Comparison of ENCODE assay signal across 9 cellular contexts in genomic region chr17:42248351-42249179, GRCh38. TPM values are rescaled to one million over a fixed set of nuclear protein-coding genes. Genes with fewer than 3 reads are reported as not detected.
DNase-seq lines count a peak whose midpoint lies in the region; ATAC-seq and TF ChIP-seq lines count a peak whose summit lies in the region.
"Had no signal": no experiment of that assay in that cellular context is flagged by ENCODE, and none has a peak within 500 bp of the region (broad histone marks: within the 10 kb centered on the region; RNA-seq: fewer than 3 reads in every experiment).

No MANE protein-coding gene starts in this region.

- peak overlapping the region; percentile 75 for H3K27ac ChIP-seq in colonic mucosa
- H3K27ac ChIP-seq in lung (ENCODE audit: low read depth in 1 of 2, low read length in 1 of 2): peak overlapping the region; percentile 93 to 98
- H3K27ac ChIP-seq: SK-N-MC had no signal

- peak overlapping the region; percentile 79 for H3K4me3 Mint-ChIP-seq in activated CD4-positive, alpha-beta T cell treated with anti-CD3 and anti-CD28 coated beads for 36 hours

- peak; percentile 44 for DNase-seq in DMS153 treated with DMSO at 0.1 percent for 48 hours (lab: John Stamatoyannopoulos, UW; ENCODE audit: unreplicated experiment)
- DNase-seq in NCI-H2081 (lab: John Stamatoyannopoulos, UW): peak; percentile 62 to 87
- DNase-seq in activated CD4-positive, alpha-beta T cell treated with anti-CD3 and anti-CD28 coated beads for 36 hours: peak; percentile 87
- peak; percentile 68 for DNase-seq in colonic mucosa
- peak; percentile 73 for DNase-seq in lung (ENCODE audit: low spot score)
- DNase-seq in stimulated activated CD4-positive, alpha-beta T cell treated with anti-CD3 and anti-CD28 coated beads, TNF-alpha, amount 100 ng/mL, for 24 hours (ENCODE audit: low read depth in 3 of 3): peak; percentile 44 to 58 (median 54)
- DNase-seq in mesenteric fat pad (ENCODE audit: low spot score): no peak

- ATAC-seq in GM21576 (IDR thresholded peaks at IDR 0.05; ENCODE audit: unreplicated experiment): peak; percentile 69
- ATAC-seq in activated CD4-positive, alpha-beta T cell treated with anti-CD3 and anti-CD28 coated beads for 36 hours: peak; percentile 81
- peak; percentile 81 for ATAC-seq in lung (ENCODE audit: insufficient read depth, low FRiP score)

- no peaks in the 10 kb centered on the region for H3K27me3 Mint-ChIP-seq in activated CD4-positive, alpha-beta T cell treated with anti-CD3 and anti-CD28 coated beads for 36 hours

- H3K9ac ChIP-seq in colonic mucosa (ENCODE audit: low read depth in 2 of 2, low read length in 2 of 2): peak overlapping the region; percentile 42 to 58

- peaks cover 71% of the 10 kb centered on the region for H3K4me1 Mint-ChIP-seq in activated CD4-positive, alpha-beta T cell treated with anti-CD3 and anti-CD28 coated beads for 36 hours

- no peak overlapping the region for H3K4me3 ChIP-seq in colonic mucosa
- no peak overlapping the region for H3K4me3 ChIP-seq in lung
- H3K4me3 ChIP-seq: SK-N-MC had no signal

- peak overlapping the region; percentile 100 for H3K27ac Mint-ChIP-seq in activated CD4-positive, alpha-beta T cell treated with anti-CD3 and anti-CD28 coated beads for 36 hours

- H3K36me3 ChIP-seq in colonic mucosa (no peaks in the 10 kb centered on the region), lung (ENCODE audit: control insufficient read depth in 2 of 2, insufficient read depth in 2 of 2, low read length in 2 of 2) (peaks cover 0 to 1% of the 10 kb centered on the region in 2 donors)

- intact Hi-C loops in activated CD4-positive, alpha-beta T cell treated with anti-CD3 and anti-CD28 coated beads for 36 hours (cut with DNase I, micrococcal nuclease): loop anchor here (1.0 kb wide), 3 partner anchors 40 to 141 kb away; partner anchors contain the start of gene STAT5A (in 2 of the 2)
- intact Hi-C loops in colonic mucosa (cut with DNase I): no loop called here

- H3K9me3 Mint-ChIP-seq in activated CD4-positive, alpha-beta T cell treated with anti-CD3 and anti-CD28 coated beads for 36 hours (ENCODE audit: low read depth): no peaks in the 10 kb centered on the region

- H3K4me1 ChIP-seq in colonic mucosa: peaks cover 5% of the 10 kb centered on the region
- H3K4me1 ChIP-seq in lung (ENCODE audit: control insufficient read depth in 2 of 2, insufficient read depth in 2 of 2, low read length in 2 of 2): peaks cover 11 to 27% of the 10 kb centered on the region in 2 donors

- WGBS in lung, 2 donors: 13 to 25% methylated on average over 13 of the region's 13 CpGs

- CTCF ChIA-PET in activated CD4-positive, alpha-beta T cell treated with anti-CD3 and anti-CD28 coated beads for 36 hours (lab: Charles Lee): interaction anchor here (0.9 to 11.6 kb wide), 10 partner anchors 18 to 141 kb away, joined by 3 to 84 read pairs (median 4); partner anchors contain the start of gene KCNH4

- no peaks in the 10 kb centered on the region for H3K27me3 ChIP-seq in colonic mucosa
- H3K27me3 ChIP-seq in lung (ENCODE audit: control insufficient read depth, insufficient read depth): no peaks in the 10 kb centered on the region

- peaks cover 35% of the 10 kb centered on the region for H3K36me3 Mint-ChIP-seq in activated CD4-positive, alpha-beta T cell treated with anti-CD3 and anti-CD28 coated beads for 36 hours (ENCODE audit: low read depth)

- H3K9me3 ChIP-seq in colonic mucosa: no peaks in the 10 kb centered on the region
- H3K9me3 ChIP-seq in lung (ENCODE audit: control insufficient read depth in 2 of 2, insufficient read depth in 1 of 2, low read length in 1 of 2): no peaks in the 10 kb centered on the region

- TF ChIP-seq CTCF in colonic mucosa (IDR thresholded peaks at IDR 0.05) (no peak), lung (IDR thresholded peaks at IDR 0.05; ENCODE audit: control extremely low read depth, extremely low read depth) (no peak)

- POLR2A ChIA-PET in activated CD4-positive, alpha-beta T cell treated with anti-CD3 and anti-CD28 coated beads for 36 hours (lab: Charles Lee): interaction anchor here (0.6 to 3.2 kb wide), 20 partner anchors 19 to 231 kb away, joined by 3 to 53 read pairs (median 4); partner anchors contain the start of genes DNAJC7, GHDC, STAT3 and STAT5A

RNA-seq across cellular contexts. Expression of gene STAT5B, which starts 27.6 kb away (rescaled TPM):
- total RNA-seq in activated CD4-positive, alpha-beta T cell treated with anti-CD3 and anti-CD28 coated beads for 36 hours: 100 to 1,000 TPM; 162 to 203 TPM
- total RNA-seq in colonic mucosa (10 to 100 TPM; 29.3 to 38.4 TPM), lung (10 to 100 TPM; 49.5 to 53.6 TPM), mesenteric fat pad (106 TPM)
- polyA plus RNA-seq in lung: 10 to 100 TPM; 23.3 to 46.8 TPM

RNA-seq across cellular contexts. Expression of gene STAT5A, which starts 39.7 kb away (rescaled TPM):
- total RNA-seq in activated CD4-positive, alpha-beta T cell treated with anti-CD3 and anti-CD28 coated beads for 36 hours: 100 to 1,000 TPM; 178 to 203 TPM
- total RNA-seq in colonic mucosa: 10 to 100 TPM; 22.0 to 22.4 TPM
- 10 to 100 TPM; 20.9 to 52.0 TPM for total RNA-seq in lung
- polyA plus RNA-seq in lung: 10 to 100 TPM; 16.4 to 42.8 TPM
- 130 TPM for total RNA-seq in mesenteric fat pad

RNA-seq across cellular contexts. Expression of gene GHDC, which starts 54.3 kb away (rescaled TPM):
- 10 to 100 TPM; 11.3 to 15.5 TPM for total RNA-seq in activated CD4-positive, alpha-beta T cell treated with anti-CD3 and anti-CD28 coated beads for 36 hours
- total RNA-seq in colonic mucosa (10 to 100 TPM; 20.6 to 23.0 TPM), lung (10 to 100 TPM; 17.2 to 33.3 TPM), mesenteric fat pad (20.0 TPM)
- 10 to 100 TPM; 19.3 to 26.0 TPM for polyA plus RNA-seq in lung
